Comparison of ENCODE assay signal across 7 cellular contexts in genomic region chr6:27096834-27097511, GRCh38.
DNase-seq lines count a peak whose midpoint lies in the region; ATAC-seq and TF ChIP-seq lines count a peak whose summit lies in the region.

No MANE protein-coding gene starts in this region.

- TF ChIP-seq CTCF in dorsolateral prefrontal cortex (IDR thresholded peaks at IDR 0.05 in 54 of 56, conservative IDR thresholded peaks at IDR 0.05 in 2 of 56; ENCODE audit: low read depth in 1 of 56, partially characterized antibody in 56 of 56), result no peak
- no peak for TF ChIP-seq CTCF in stomach (IDR thresholded peaks at IDR 0.05)

- WGBS in mesodermal cell (ENCODE audit: insufficient coverage in 2 of 2), 2 experiments, result 1 to 2% methylated on average over 33 of the region's 45 CpGs
- WGBS in stomach, 5 donors, result 1 to 3% (median 3%) methylated on average over 32 to 45 of the region's 45 CpGs

- in situ Hi-C loops in GM18951 (cut with MboI; ENCODE audit: low sequenced_read_pairs, unreplicated experiment), result no loop called here

- H3K27me3 ChIP-seq in dorsolateral prefrontal cortex, result peaks cover 0 to 64% (median 43%) of the 10 kb centered on the region in 45 donors
- peaks cover 0 to 71% (median 32%) of the 10 kb centered on the region in 3 donors for H3K27me3 ChIP-seq in stomach

- H3K4me1 ChIP-seq in mesodermal cell (ENCODE audit: control insufficient read depth, insufficient read depth, low read length, poor library complexity, severe bottlenecking), result no peaks in the 10 kb centered on the region
- H3K4me1 ChIP-seq in stomach, result peaks cover 0 to 16% (median 9%) of the 10 kb centered on the region in 4 donors

- peak in 3 of 4 experiments; percentile 38 to 56 (median 42) for ATAC-seq in T-cell (replicated peaks in 1 of 4)
- no peak for ATAC-seq in HG03135 (IDR thresholded peaks at IDR 0.05; ENCODE audit: unreplicated experiment)

- H3K9me3 ChIP-seq in mesodermal cell (ENCODE audit: control insufficient read depth, low read length), result no peaks in the 10 kb centered on the region
- H3K9me3 ChIP-seq in stomach, result no peaks in the 10 kb centered on the region

- no peaks in the 10 kb centered on the region for H3K36me3 Mint-ChIP-seq in T-cell

- H3K36me3 ChIP-seq in mesodermal cell (ENCODE audit: control insufficient read depth, insufficient read depth, low read length) (no peaks in the 10 kb centered on the region), stomach (no peaks in the 10 kb centered on the region)

- POLR2A ChIA-PET in T-cell (lab: Charles Lee), result no interaction called here

- CTCF ChIA-PET in T-cell (lab: Charles Lee), result no interaction called here

- H3K27ac Mint-ChIP-seq in T-cell, result no peak overlapping the region

- no peak for TF ChIP-seq EP300 in stomach (IDR thresholded peaks at IDR 0.05)

- peaks cover 12 to 20% (median 17%) of the 10 kb centered on the region in 3 donors for H3K4me1 Mint-ChIP-seq in T-cell

- intact Hi-C loops in dorsolateral prefrontal cortex (cut with DNase I) (no loop called here), stomach (cut with DNase I; ENCODE audit: low total_unique reads) (no loop called here)

- H3K4me3 ChIP-seq in dorsolateral prefrontal cortex (peak overlapping the region in 56 of 59 donors; percentile 9 to 68 (median 38)), mesodermal cell (ENCODE audit: extremely low read depth, insufficient read depth, low read length, poor library complexity, severe bottlenecking) (peak overlapping the region; percentile 44), stomach (peak overlapping the region; percentile 31 to 46 (median 39))

- TF ChIP-seq POLR2A in GM18951 (IDR thresholded peaks at IDR 0.05; ENCODE audit: extremely low read depth, insufficient read depth, insufficient read length), result peak; percentile 38
- TF ChIP-seq POLR2A in stomach (IDR thresholded peaks at IDR 0.05), result no peak

- H3K27ac ChIP-seq in dorsolateral prefrontal cortex (no peak overlapping the region), mesodermal cell (ENCODE audit: low read depth, low read length, severe bottlenecking) (no peak overlapping the region), stomach (no peak overlapping the region)

- DNase-seq in T-cell, result peak in 8 of 34 experiments; percentile 3 to 11 (median 8)
- DNase-seq in dorsolateral prefrontal cortex, result no peak
- DNase-seq in stomach, result peak; percentile 39
- no peak for DNase-seq in NCI-H2029 treated with DMSO at 0.1 percent for 48 hours (lab: John Stamatoyannopoulos, UW)

- H3K4me3 Mint-ChIP-seq in T-cell, result peak overlapping the region; percentile 68 to 80 (median 74)

- no peaks in the 10 kb centered on the region for H3K9me3 Mint-ChIP-seq in T-cell

- peaks cover 58 to 59% of the 10 kb centered on the region in 2 donors for H3K27me3 Mint-ChIP-seq in T-cell
